Comparison of ENCODE assay signal across 19 cellular contexts in the genomic region with DNA sequence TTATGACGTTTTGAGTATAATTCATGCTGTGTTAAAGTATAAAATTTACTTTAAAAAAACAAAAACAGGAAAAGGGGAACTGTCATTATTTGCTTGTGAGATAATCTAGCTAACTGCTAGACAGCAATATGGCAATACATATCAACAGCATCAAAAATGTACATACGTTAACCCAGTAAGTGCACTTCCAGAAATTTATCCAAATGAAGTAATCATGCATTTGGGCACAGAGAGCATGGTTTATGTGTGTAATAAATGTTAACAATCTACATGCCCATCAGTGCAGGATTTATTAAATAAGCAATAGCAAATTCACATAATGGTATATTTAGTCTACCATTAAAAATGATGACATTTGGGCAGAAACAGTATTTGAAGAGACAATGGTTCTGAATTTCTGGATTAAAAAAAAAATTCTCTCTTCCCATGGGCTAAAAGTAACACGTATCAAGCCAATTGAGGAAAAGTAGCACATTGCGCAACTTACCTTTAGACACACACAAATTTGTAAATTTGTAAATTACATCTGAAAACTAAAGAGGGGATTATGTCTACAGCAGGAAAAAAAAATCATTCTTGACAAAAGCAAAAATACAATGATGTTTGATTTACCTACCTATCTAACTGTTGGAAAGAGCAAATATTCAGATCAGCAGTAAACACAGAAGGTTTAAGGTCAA.
DNase-seq lines count a peak whose midpoint lies in the region; ATAC-seq and TF ChIP-seq lines count a peak whose summit lies in the region.
"Had no signal": no experiment of that assay in that cellular context is flagged by ENCODE, and none has a peak within 500 bp of the region (broad histone marks: within the 10 kb centered on the region; RNA-seq: fewer than 3 reads in every experiment).

No MANE protein-coding gene starts in this region.

- H3K4me1 Mint-ChIP-seq in activated CD4-positive, alpha-beta T cell treated with anti-CD3 and anti-CD28 coated beads, Interleukin-2, amount 10 ng/mL, durations not matched to agents 7 days and 5 days = peaks cover 4% of the 10 kb centered on the region
- H3K4me1 Mint-ChIP-seq in activated CD4-positive, alpha-beta T cell treated with anti-CD3 and anti-CD28 coated beads, Interleukin-2, amount 10 ng/mL, durations not matched to agents 24 days and 14 days = peaks cover 4% of the 10 kb centered on the region
- H3K4me1 Mint-ChIP-seq in nephron progenitor cell = peaks cover 8% of the 10 kb centered on the region

- H3K18ac ChIP-seq in IMR-90 (ENCODE audit: low read depth, low read length) = no peak overlapping the region

- H2AK5ac ChIP-seq in IMR-90 (ENCODE audit: low read depth, low read length) = no peak overlapping the region

- H3K36me3 Mint-ChIP-seq in activated CD4-positive, alpha-beta T cell treated with anti-CD3 and anti-CD28 coated beads, Interleukin-2, amount 10 ng/mL, durations not matched to agents 7 days and 5 days (ENCODE audit: low read depth) = peaks cover 39% of the 10 kb centered on the region
- H3K36me3 Mint-ChIP-seq in activated CD4-positive, alpha-beta T cell treated with anti-CD3 and anti-CD28 coated beads, Interleukin-2, amount 10 ng/mL, durations not matched to agents 24 days and 14 days (ENCODE audit: low read depth) = peaks cover 40% of the 10 kb centered on the region
- peaks cover 44% of the 10 kb centered on the region for H3K36me3 Mint-ChIP-seq in nephron progenitor cell (ENCODE audit: low read depth)

- no CpG with 5 or more reads among the region's 4 CpGs for WGBS in IMR-90 (ENCODE audit: extremely low coverage in 2 of 2, insufficient read length in 1 of 2), 2 experiments

- TF ChIP-seq CTCF in IMR-90 (conservative IDR thresholded peaks at IDR 0.05; ENCODE audit: low read depth, low read length) = no peak
- TF ChIP-seq CTCF in nephron progenitor cell (IDR thresholded peaks at IDR 0.05) = no peak

- dilution Hi-C loops in IMR-90 (cut with HindIII; ENCODE audit: low sequenced_read_pairs, unreplicated experiment) = no loop called here

- no peak for TF ChIP-seq POLR2A in IMR-90 (IDR thresholded peaks at IDR 0.05; ENCODE audit: low read depth, low read length)

- no peak overlapping the region for H3K23ac ChIP-seq in IMR-90 (ENCODE audit: low read depth, low read length)

- H3K14ac ChIP-seq in IMR-90 (replicated peaks; ENCODE audit: low read depth, low read length) = no peak overlapping the region

- H2AFZ ChIP-seq in IMR-90 (replicated peaks; ENCODE audit: low read length, poor library complexity) = no peak overlapping the region

- no peak for DNase-seq in activated CD4-positive, alpha-beta T cell treated with anti-CD3 and anti-CD28 coated beads, Interleukin-2, amount 10 ng/mL, durations not matched to agents 7 days and 5 days
- no peak for DNase-seq in activated CD4-positive, alpha-beta T cell treated with anti-CD3 and anti-CD28 coated beads, Interleukin-2, amount 10 ng/mL, durations not matched to agents 24 days and 14 days
- DNase-seq in IMR-90 = no peak
- no peak for DNase-seq in nephron progenitor cell
- DNase-seq in NCI-H2196 (lab: John Stamatoyannopoulos, UW; ENCODE audit: unreplicated experiment) = no peak
- DNase-seq in activated effector memory CD4-positive, alpha-beta T cell treated with Interleukin-2 at 50 U/mL for 16 hours = no peak
- DNase-seq: EL, KBM-7, MV-4-11, NCI-H1417 treated with DMSO at 0.1 percent for 48 hours, NCI-H524, OCI-M1, SHP77 treated with DMSO at 0.1 percent for 48 hours, SW 1271 had no signal

- H3K4me3 Mint-ChIP-seq in activated CD4-positive, alpha-beta T cell treated with anti-CD3 and anti-CD28 coated beads, Interleukin-2, amount 10 ng/mL, durations not matched to agents 7 days and 5 days = no peak overlapping the region
- H3K4me3 Mint-ChIP-seq in activated CD4-positive, alpha-beta T cell treated with anti-CD3 and anti-CD28 coated beads, Interleukin-2, amount 10 ng/mL, durations not matched to agents 24 days and 14 days = no peak overlapping the region
- H3K4me3 Mint-ChIP-seq in nephron progenitor cell = no peak overlapping the region

- in situ Hi-C loops in IMR-90 (cut with MboI; ENCODE audit: low sequenced_read_pairs) = no loop called here

- H3K27me3 Mint-ChIP-seq in activated CD4-positive, alpha-beta T cell treated with anti-CD3 and anti-CD28 coated beads, Interleukin-2, amount 10 ng/mL, durations not matched to agents 7 days and 5 days = no peaks in the 10 kb centered on the region
- no peaks in the 10 kb centered on the region for H3K27me3 Mint-ChIP-seq in activated CD4-positive, alpha-beta T cell treated with anti-CD3 and anti-CD28 coated beads, Interleukin-2, amount 10 ng/mL, durations not matched to agents 24 days and 14 days
- no peaks in the 10 kb centered on the region for H3K27me3 Mint-ChIP-seq in nephron progenitor cell (ENCODE audit: low read depth, poor library complexity)

- H3K4me1 ChIP-seq in IMR-90 (ENCODE audit: control insufficient read depth, insufficient read depth, low read length) = no peaks in the 10 kb centered on the region

- no peak overlapping the region for H4K8ac ChIP-seq in IMR-90 (ENCODE audit: low read depth in 2 of 2, low read length in 2 of 2)

- CTCF ChIA-PET in activated CD4-positive, alpha-beta T cell treated with anti-CD3 and anti-CD28 coated beads, Interleukin-2, amount 10 ng/mL, durations not matched to agents 7 days and 5 days (lab: Charles Lee) = interaction anchor here (0.6 kb wide), 1 partner anchor 681 kb away, joined by 4 read pairs; no protein-coding TSS in a partner anchor
- CTCF ChIA-PET in IMR-90 (lab: Yijun Ruan, JAX) = no interaction called here

- peaks cover 8 to 13% of the 10 kb centered on the region in 2 experiments; a peak in 2 of 4 replicates for H3K79me1 ChIP-seq in IMR-90 (ENCODE audit: low read depth in 1 of 2, low read length in 2 of 2)

- H2BK20ac ChIP-seq in IMR-90 (ENCODE audit: low read depth, low read length) = no peak overlapping the region

- no peak overlapping the region for H3K27ac ChIP-seq in IMR-90 (ENCODE audit: insufficient read depth, low read length)
- H3K27ac ChIP-seq: C4-2B, HL-60 had no signal

- H3K4me3 ChIP-seq in IMR-90 (ENCODE audit: insufficient read depth, low read depth, low read length) = no peak overlapping the region
- H3K4me3 ChIP-seq: HAP-1 had no signal

- H2AK9ac ChIP-seq in IMR-90 (replicated peaks; ENCODE audit: low read depth, low read length, poor library complexity) = no peak overlapping the region

- no peak for ATAC-seq in IMR-90 (ENCODE audit: low read depth)
- ATAC-seq in SK-N-SH treated with all-trans-retinoic acid at 6 μM for 48 hours = no peak
- ATAC-seq in GM18870 (IDR thresholded peaks at IDR 0.05; ENCODE audit: unreplicated experiment) = no peak

- intact Hi-C loops in activated CD4-positive, alpha-beta T cell treated with anti-CD3 and anti-CD28 coated beads, Interleukin-2, amount 10 ng/mL, durations not matched to agents 24 days and 14 days (cut with micrococcal nuclease) = no loop called here
- intact Hi-C loops in IMR-90 (cut with micrococcal nuclease) = no loop called here

- H4K91ac ChIP-seq in IMR-90 (ENCODE audit: insufficient read depth, low read depth, low read length) = no peak overlapping the region

- peaks cover 21% of the 10 kb centered on the region for H3K36me3 ChIP-seq in IMR-90 (ENCODE audit: control insufficient read depth, insufficient read depth, low read length)

- H3K56ac ChIP-seq in IMR-90 (ENCODE audit: extremely low read depth, insufficient read depth, low read length) = no peak overlapping the region

- H3K4me2 ChIP-seq in IMR-90 (ENCODE audit: low read depth, low read length) = no peak overlapping the region

- no peaks in the 10 kb centered on the region for H3K27me3 ChIP-seq in IMR-90 (ENCODE audit: control insufficient read depth, insufficient read depth, low read length)

- TF ChIP-seq RAD21 in IMR-90 (IDR thresholded peaks at IDR 0.05; ENCODE audit: low read length) = no peak

- H2BK5ac ChIP-seq in IMR-90 (ENCODE audit: low read depth, low read length, poor library complexity, severe bottlenecking) = no peak overlapping the region

- no peaks in the 10 kb centered on the region for H3K9me3 Mint-ChIP-seq in activated CD4-positive, alpha-beta T cell treated with anti-CD3 and anti-CD28 coated beads, Interleukin-2, amount 10 ng/mL, durations not matched to agents 7 days and 5 days
- H3K9me3 Mint-ChIP-seq in activated CD4-positive, alpha-beta T cell treated with anti-CD3 and anti-CD28 coated beads, Interleukin-2, amount 10 ng/mL, durations not matched to agents 24 days and 14 days = no peaks in the 10 kb centered on the region
- H3K9me3 Mint-ChIP-seq in nephron progenitor cell = no peaks in the 10 kb centered on the region

- H4K5ac ChIP-seq in IMR-90 (ENCODE audit: low read depth, low read length) = no peak overlapping the region

- no peak overlapping the region for H2BK15ac ChIP-seq in IMR-90 (ENCODE audit: low read depth, low read length)

- peaks cover 3% of the 10 kb centered on the region; the same call in 1 of the 2 replicates for H3K9me1 ChIP-seq in IMR-90 (ENCODE audit: insufficient read depth, low read length)

- peak overlapping the region; percentile 25 for H3K27ac Mint-ChIP-seq in activated CD4-positive, alpha-beta T cell treated with anti-CD3 and anti-CD28 coated beads, Interleukin-2, amount 10 ng/mL, durations not matched to agents 7 days and 5 days
- no peak overlapping the region for H3K27ac Mint-ChIP-seq in activated CD4-positive, alpha-beta T cell treated with anti-CD3 and anti-CD28 coated beads, Interleukin-2, amount 10 ng/mL, durations not matched to agents 24 days and 14 days
- peak overlapping the region; percentile 8 for H3K27ac Mint-ChIP-seq in nephron progenitor cell

- no TSS peak for BruUV-seq in IMR-90 (replicated peaks; lab: Mats Ljungman, UMichigan)

- H4K20me1 ChIP-seq in IMR-90 (ENCODE audit: insufficient read depth, low read length) = no peaks in the 10 kb centered on the region

- POLR2A ChIA-PET in activated CD4-positive, alpha-beta T cell treated with anti-CD3 and anti-CD28 coated beads, Interleukin-2, amount 10 ng/mL, durations not matched to agents 7 days and 5 days (lab: Charles Lee) = no interaction called here
- POLR2A ChIA-PET in IMR-90 (lab: Charles Lee; ENCODE audit: unreplicated experiment) = interaction anchor here (0.8 kb wide), 1 partner anchor 12 kb away, joined by 3 read pairs; no protein-coding TSS in a partner anchor

- H3K9ac ChIP-seq in IMR-90 (ENCODE audit: low read depth, low read length) = no peak overlapping the region

- no peaks in the 10 kb centered on the region for H3K9me3 ChIP-seq in IMR-90 (ENCODE audit: control insufficient read depth, insufficient read depth, low read length)
- H3K9me3 ChIP-seq: HAP-1 had no signal

- no peak overlapping the region for H2BK120ac ChIP-seq in IMR-90 (ENCODE audit: low read depth, low read length)

- no peak overlapping the region for H3K4ac ChIP-seq in IMR-90 (ENCODE audit: low read depth, low read length)

TF ChIP-seq in IMR-90, 13 proteins besides CTCF, POLR2A, EP300 and RAD21:
- TF ChIP-seq FOS (IDR thresholded peaks at IDR 0.05; ENCODE audit: low read depth, low read length) (no peak), CEBPB (IDR thresholded peaks at IDR 0.05; ENCODE audit: low read depth, low read length) (peak; percentile 94)
